In the genomic region with DNA sequence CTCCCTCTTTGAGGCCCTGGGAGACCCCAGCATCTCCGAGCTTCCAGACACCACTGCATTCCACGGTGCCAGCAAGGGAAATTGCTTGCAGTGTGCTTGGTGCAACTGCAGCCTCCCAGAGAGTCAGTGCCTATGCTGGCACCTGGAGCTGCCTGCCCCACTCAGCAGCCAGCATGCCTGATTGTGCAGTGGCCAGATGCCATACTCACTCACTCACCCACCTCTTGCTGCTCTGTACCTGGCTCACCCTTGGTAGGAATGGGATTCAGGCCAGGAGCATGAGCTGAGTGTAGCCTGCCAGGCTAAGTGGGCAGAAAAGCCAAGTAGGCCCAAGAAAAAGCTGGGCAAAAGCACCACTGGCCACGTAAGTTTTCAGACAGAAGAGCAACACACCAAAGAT, we compare ENCODE assay signal across 24 cellular contexts.
DNase-seq lines count a peak whose midpoint lies in the region; ATAC-seq and TF ChIP-seq lines count a peak whose summit lies in the region.
"Had no signal": no experiment of that assay in that cellular context is flagged by ENCODE, and none has a peak within 500 bp of the region (broad histone marks: within the 10 kb centered on the region; RNA-seq: fewer than 3 reads in every experiment).

No MANE protein-coding gene starts in this region.

- peak; percentile 46 for ATAC-seq in Right ventricle myocardium inferior
- no peak for ATAC-seq in heart right ventricle
- peak; percentile 86 for ATAC-seq in left ventricle myocardium superior
- ATAC-seq in aorta (ENCODE audit: low FRiP score): peak; percentile 44
- no peak for ATAC-seq in GM19328 (IDR thresholded peaks at IDR 0.05; ENCODE audit: unreplicated experiment)
- ATAC-seq: A549, GM12878 had no signal

- H3K27me3 ChIP-seq in heart right ventricle (no peaks in the 10 kb centered on the region), right atrium auricular region (no peaks in the 10 kb centered on the region), mesenchymal stem cell (ENCODE audit: control insufficient read depth in 1 of 2, insufficient read depth in 1 of 2, low read length in 2 of 2) (no peaks in the 10 kb centered on the region), aorta (ENCODE audit: control insufficient read depth in 1 of 2, insufficient read depth in 2 of 2, low read length in 1 of 2) (no peaks in the 10 kb centered on the region)
- H3K27me3 ChIP-seq: BLaER1 treated with 17β-estradiol and CSF1 and Interleukin-3, amounts not matched to agents 10 nM and 100 nM had no signal

- DNase-seq in Right ventricle myocardium inferior (ENCODE audit: missing footprints) (no peak), heart right ventricle (no peak), left ventricle myocardium superior (no peak), right atrium auricular region (ENCODE audit: low spot score) (no peak), mesenchymal stem cell (no peak), aorta (no peak), NCI-H526 treated with DMSO at 0.1 percent for 48 hours (lab: John Stamatoyannopoulos, UW) (no peak)
- DNase-seq: AML-193; CD4-positive, alpha-beta T cell; CD8-positive, alpha-beta memory T cell; COR-L47; DMS 273 treated with DMSO at 0.1 percent for 48 hours; DMS153; DMS53; DMS79; DND-41; EL; GDM1 had no signal

- H3K36me3 ChIP-seq in heart right ventricle (no peaks in the 10 kb centered on the region), right atrium auricular region (no peaks in the 10 kb centered on the region), mesenchymal stem cell (ENCODE audit: control insufficient read depth in 1 of 2, insufficient read depth in 2 of 2, low read depth in 1 of 2, low read length in 2 of 2) (no peaks in the 10 kb centered on the region), aorta (ENCODE audit: control insufficient read depth in 1 of 2, insufficient read depth in 2 of 2, low read length in 1 of 2) (no peaks in the 10 kb centered on the region)
- H3K36me3 ChIP-seq: BLaER1 treated with 17β-estradiol and CSF1 and Interleukin-3, amounts not matched to agents 10 nM and 100 nM had no signal

- TF ChIP-seq CTCF in heart right ventricle (IDR thresholded peaks at IDR 0.05): no peak
- no peak for TF ChIP-seq CTCF in right atrium auricular region (IDR thresholded peaks at IDR 0.05)

- H3K4me3 ChIP-seq in heart right ventricle (no peak overlapping the region), right atrium auricular region (no peak overlapping the region), mesenchymal stem cell (ENCODE audit: insufficient read depth in 1 of 2, low read depth in 1 of 2, low read length in 2 of 2) (no peak overlapping the region), aorta (ENCODE audit: low read length in 2 of 2) (no peak overlapping the region)
- H3K4me3 ChIP-seq: A549; BLaER1 treated with 17β-estradiol and CSF1 and Interleukin-3, amounts not matched to agents 10 nM and 100 nM; GM12878 had no signal

- no peak overlapping the region for H2BK5ac ChIP-seq in mesenchymal stem cell (ENCODE audit: low read depth, low read length, poor library complexity, severe bottlenecking)

- H3K18ac ChIP-seq in mesenchymal stem cell (ENCODE audit: low read depth in 1 of 2, low read length in 2 of 2): no peak overlapping the region

- H3K4me2 ChIP-seq in mesenchymal stem cell (ENCODE audit: low read length, poor library complexity, severe bottlenecking): no peak overlapping the region
- H3K4me2 ChIP-seq: A549; BLaER1 treated with 17β-estradiol and CSF1 and Interleukin-3, amounts not matched to agents 10 nM and 100 nM had no signal

- no peak overlapping the region for H3K23ac ChIP-seq in mesenchymal stem cell (ENCODE audit: low read length in 2 of 2)

- H3K9ac ChIP-seq in mesenchymal stem cell (ENCODE audit: low read length): no peak overlapping the region
- H3K9ac ChIP-seq: BLaER1 treated with 17β-estradiol and CSF1 and Interleukin-3, amounts not matched to agents 10 nM and 100 nM had no signal

- no peaks in the 10 kb centered on the region for H3K4me1 ChIP-seq in heart right ventricle
- H3K4me1 ChIP-seq in right atrium auricular region: no peaks in the 10 kb centered on the region
- no peaks in the 10 kb centered on the region for H3K4me1 ChIP-seq in mesenchymal stem cell (ENCODE audit: control insufficient read depth, insufficient read depth, low read depth, low read length)
- H3K4me1 ChIP-seq in aorta (ENCODE audit: control insufficient read depth in 1 of 2, insufficient read depth in 2 of 2, low read length in 2 of 2): no peaks in the 10 kb centered on the region
- H3K4me1 ChIP-seq: A549 had no signal

- no peak overlapping the region for H3K4ac ChIP-seq in mesenchymal stem cell (ENCODE audit: low read depth in 1 of 2, low read length in 2 of 2)

- peak overlapping the region; percentile 71 for H4K8ac ChIP-seq in mesenchymal stem cell (ENCODE audit: low read length)

- no peak overlapping the region for H2BK120ac ChIP-seq in mesenchymal stem cell (ENCODE audit: low read depth, low read length)

- H2AK5ac ChIP-seq in mesenchymal stem cell (ENCODE audit: low read length, severe bottlenecking): no peak overlapping the region

- intact Hi-C loops in Right ventricle myocardium inferior (cut with DNase I): no loop called here
- intact Hi-C loops in heart right ventricle (cut with DNase I): loop anchor here in 1 of 10 donors (5.0 kb wide), 1 partner anchor 455 kb away; no protein-coding TSS in a partner anchor
- intact Hi-C loops in left ventricle myocardium superior (cut with micrococcal nuclease): no loop called here
- intact Hi-C loops in aorta (cut with DNase I): no loop called here

- no peak overlapping the region for H3K14ac ChIP-seq in mesenchymal stem cell (ENCODE audit: low read length in 2 of 2)

- H3K27ac ChIP-seq in heart right ventricle (no peak overlapping the region), right atrium auricular region (no peak overlapping the region), mesenchymal stem cell (ENCODE audit: low read length, poor library complexity, severe bottlenecking) (no peak overlapping the region), aorta (ENCODE audit: low read depth in 1 of 2, low read length in 2 of 2) (no peak overlapping the region)
- H3K27ac ChIP-seq: 22Rv1; A549; BLaER1 treated with 17β-estradiol and CSF1 and Interleukin-3, amounts not matched to agents 10 nM and 100 nM; C4-2B had no signal

- H2BK12ac ChIP-seq in mesenchymal stem cell (ENCODE audit: low read length in 2 of 2): no peak overlapping the region

- no peak overlapping the region for H2AFZ ChIP-seq in mesenchymal stem cell (ENCODE audit: low read depth, low read length)

- peak overlapping the region; percentile 46 for H4K91ac ChIP-seq in mesenchymal stem cell (ENCODE audit: low read length)

- H2BK15ac ChIP-seq in mesenchymal stem cell (ENCODE audit: low read depth, poor library complexity, severe bottlenecking): no peak overlapping the region

- 60 to 65% methylated on average over 3 of the region's 3 CpGs for WGBS in heart right ventricle, 2 donors
- 46% methylated on average over 2 of the region's 3 CpGs for WGBS in mesenchymal stem cell
- whole genome bisulfite sequencing in aorta, 2 donors: 70 to 73% methylated on average over 3 of the region's 3 CpGs

- no peaks in the 10 kb centered on the region for H3K79me1 ChIP-seq in mesenchymal stem cell (replicated peaks; ENCODE audit: low read length, poor library complexity, severe bottlenecking)

- H3K9me3 ChIP-seq in heart right ventricle (peaks cover 0 to 29% (median 0%) of the 10 kb centered on the region in 11 donors), right atrium auricular region (no peaks in the 10 kb centered on the region), mesenchymal stem cell (ENCODE audit: control insufficient read depth, low read length) (peaks cover 8% of the 10 kb centered on the region), aorta (ENCODE audit: control insufficient read depth, low read length) (peaks cover 4% of the 10 kb centered on the region)
- H3K9me3 ChIP-seq: A549 had no signal

Comparison
In these comparisons a context has a peak if more than half of its experiments do, and no peak if none do; other contexts are left out.
1. ATAC-seq: peak in Right ventricle myocardium inferior (single experiment), left ventricle myocardium superior (single experiment) and aorta (single experiment); none in heart right ventricle (0 of 8) and GM19328 (single experiment).